ENCODE assay signal across 1 cellular context in the genomic region with DNA sequence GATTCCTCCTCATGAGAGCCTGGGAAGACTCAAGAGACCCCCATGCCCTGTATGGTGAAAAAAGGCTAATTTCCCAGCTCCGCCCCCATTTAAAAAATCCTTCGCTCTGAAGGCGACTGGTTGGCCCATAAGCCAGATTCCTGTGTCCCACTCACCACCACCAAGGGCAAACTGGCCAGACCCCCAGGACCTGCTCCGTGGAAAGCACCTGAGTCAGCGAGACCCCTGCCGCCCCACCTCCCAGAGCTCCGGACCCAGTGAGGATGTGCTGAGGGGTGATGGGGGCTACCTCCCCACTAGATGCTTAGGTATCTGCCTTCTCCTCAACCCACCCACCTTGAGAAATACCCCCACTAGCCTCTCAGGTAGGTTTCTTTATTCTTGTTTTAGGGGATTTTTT.
TF ChIP-seq lines count a peak whose summit lies in the region.

No MANE protein-coding gene starts in this region.

TF ChIP-seq in SK-N-SH treated with all-trans-retinoic acid at 6 μM for 48 hours, 23 proteins besides CTCF, POLR2A, EP300 and RAD21 (continued from another document):
- TF ChIP-seq, protein P1, sequence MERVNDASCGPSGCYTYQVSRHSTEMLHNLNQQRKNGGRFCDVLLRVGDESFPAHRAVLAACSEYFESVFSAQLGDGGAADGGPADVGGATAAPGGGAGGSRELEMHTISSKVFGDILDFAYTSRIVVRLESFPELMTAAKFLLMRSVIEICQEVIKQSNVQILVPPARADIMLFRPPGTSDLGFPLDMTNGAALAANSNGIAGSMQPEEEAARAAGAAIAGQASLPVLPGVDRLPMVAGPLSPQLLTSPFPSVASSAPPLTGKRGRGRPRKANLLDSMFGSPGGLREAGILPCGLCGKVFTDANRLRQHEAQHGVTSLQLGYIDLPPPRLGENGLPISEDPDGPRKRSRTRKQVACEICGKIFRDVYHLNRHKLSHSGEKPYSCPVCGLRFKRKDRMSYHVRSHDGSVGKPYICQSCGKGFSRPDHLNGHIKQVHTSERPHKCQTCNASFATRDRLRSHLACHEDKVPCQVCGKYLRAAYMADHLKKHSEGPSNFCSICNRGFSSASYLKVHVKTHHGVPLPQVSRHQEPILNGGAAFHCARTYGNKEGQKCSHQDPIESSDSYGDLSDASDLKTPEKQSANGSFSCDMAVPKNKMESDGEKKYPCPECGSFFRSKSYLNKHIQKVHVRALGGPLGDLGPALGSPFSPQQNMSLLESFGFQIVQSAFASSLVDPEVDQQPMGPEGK (CRISPR knock-in tag; IDR thresholded peaks at IDR 0.05; ENCODE audit: borderline replicate concordance) = no peak
- TF ChIP-seq, protein P2, sequence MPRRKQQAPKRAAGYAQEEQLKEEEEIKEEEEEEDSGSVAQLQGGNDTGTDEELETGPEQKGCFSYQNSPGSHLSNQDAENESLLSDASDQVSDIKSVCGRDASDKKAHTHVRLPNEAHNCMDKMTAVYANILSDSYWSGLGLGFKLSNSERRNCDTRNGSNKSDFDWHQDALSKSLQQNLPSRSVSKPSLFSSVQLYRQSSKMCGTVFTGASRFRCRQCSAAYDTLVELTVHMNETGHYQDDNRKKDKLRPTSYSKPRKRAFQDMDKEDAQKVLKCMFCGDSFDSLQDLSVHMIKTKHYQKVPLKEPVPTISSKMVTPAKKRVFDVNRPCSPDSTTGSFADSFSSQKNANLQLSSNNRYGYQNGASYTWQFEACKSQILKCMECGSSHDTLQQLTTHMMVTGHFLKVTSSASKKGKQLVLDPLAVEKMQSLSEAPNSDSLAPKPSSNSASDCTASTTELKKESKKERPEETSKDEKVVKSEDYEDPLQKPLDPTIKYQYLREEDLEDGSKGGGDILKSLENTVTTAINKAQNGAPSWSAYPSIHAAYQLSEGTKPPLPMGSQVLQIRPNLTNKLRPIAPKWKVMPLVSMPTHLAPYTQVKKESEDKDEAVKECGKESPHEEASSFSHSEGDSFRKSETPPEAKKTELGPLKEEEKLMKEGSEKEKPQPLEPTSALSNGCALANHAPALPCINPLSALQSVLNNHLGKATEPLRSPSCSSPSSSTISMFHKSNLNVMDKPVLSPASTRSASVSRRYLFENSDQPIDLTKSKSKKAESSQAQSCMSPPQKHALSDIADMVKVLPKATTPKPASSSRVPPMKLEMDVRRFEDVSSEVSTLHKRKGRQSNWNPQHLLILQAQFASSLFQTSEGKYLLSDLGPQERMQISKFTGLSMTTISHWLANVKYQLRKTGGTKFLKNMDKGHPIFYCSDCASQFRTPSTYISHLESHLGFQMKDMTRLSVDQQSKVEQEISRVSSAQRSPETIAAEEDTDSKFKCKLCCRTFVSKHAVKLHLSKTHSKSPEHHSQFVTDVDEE (CRISPR knock-in tag; IDR thresholded peaks at IDR 0.05) = no peak
- TF ChIP-seq BACH2 (CRISPR knock-in tag; IDR thresholded peaks at IDR 0.05; ENCODE audit: borderline replicate concordance) (no peak), ZC3H10 (CRISPR knock-in tag; IDR thresholded peaks at IDR 0.05) (no peak), TCF4 (CRISPR knock-in tag; IDR thresholded peaks at IDR 0.05; ENCODE audit: borderline replicate concordance) (no peak)
